ENCODE assay signal across 8 cellular contexts in genomic region chr2:64142817-64143153, GRCh38. TPM values are rescaled to one million over a fixed set of nuclear protein-coding genes. Genes with fewer than 3 reads are reported as not detected.
DNase-seq lines count a peak whose midpoint lies in the region; ATAC-seq and TF ChIP-seq lines count a peak whose summit lies in the region.

No MANE protein-coding gene starts in this region.

- H3K36me3 ChIP-seq in esophagus squamous epithelium (no peaks in the 10 kb centered on the region), rectal smooth muscle tissue (ENCODE audit: control insufficient read depth, insufficient read depth, low read length) (no peaks in the 10 kb centered on the region)

- TF ChIP-seq CTCF in GM12865 (IDR thresholded peaks at IDR 0.05; ENCODE audit: insufficient read depth, low read depth, low read length, missing control alignments) (no peak), esophagus squamous epithelium (IDR thresholded peaks at IDR 0.05) (no peak)

- no peak for DNase-seq in GM12865 (ENCODE audit: low read depth)
- DNase-seq in RKO (ENCODE audit: low spot score) = peak; percentile 38
- DNase-seq in esophagus squamous epithelium (lab: John Stamatoyannopoulos, UW) = no peak
- no peak for DNase-seq in germinal center (ENCODE audit: low spot score)
- no peak for DNase-seq in stimulated activated CD4-positive, alpha-beta T cell treated with anti-CD3 and anti-CD28 coated beads, Interleukin-4, amount 100 ng/mL, for 4 hours
- DNase-seq in AML-193 (lab: John Stamatoyannopoulos, UW) = no peak

- H3K4me1 ChIP-seq in esophagus squamous epithelium = peaks cover 9 to 55% (median 15%) of the 10 kb centered on the region in 3 donors
- peaks cover 11% of the 10 kb centered on the region for H3K4me1 ChIP-seq in rectal smooth muscle tissue (ENCODE audit: control insufficient read depth, insufficient read depth, low read length)

- no peaks in the 10 kb centered on the region for H3K9me3 ChIP-seq in esophagus squamous epithelium

- no peak for TF ChIP-seq POLR2A in esophagus squamous epithelium (IDR thresholded peaks at IDR 0.05)

- no peaks in the 10 kb centered on the region for H3K27me3 ChIP-seq in esophagus squamous epithelium
- no peaks in the 10 kb centered on the region for H3K27me3 ChIP-seq in rectal smooth muscle tissue (ENCODE audit: control insufficient read depth, insufficient read depth, low read length)

- no peak overlapping the region for H3K9ac ChIP-seq in rectal smooth muscle tissue (ENCODE audit: low read length)

- 3 to 7% methylated on average over 3 of the region's 3 CpGs for WGBS in esophagus squamous epithelium, 2 donors

- H3K27ac ChIP-seq in esophagus squamous epithelium (peak overlapping the region; percentile 99 to 100 (median 99)), rectal smooth muscle tissue (ENCODE audit: low read depth, low read length) (peak overlapping the region; percentile 98)

- H3K4me3 ChIP-seq in GM12865 (ENCODE audit: low read depth, low read length) (peak overlapping the region; percentile 98), esophagus squamous epithelium (peak overlapping the region; percentile 90 to 98 (median 97)), rectal smooth muscle tissue (ENCODE audit: low read length) (peak overlapping the region; percentile 92)

- intact Hi-C loops in esophagus squamous epithelium (cut with DNase I) = loop anchor here (10.0 kb wide), 2 partner anchors 62 to 182 kb away; no protein-coding TSS in a partner anchor

- no peak for ATAC-seq in HG03159 (IDR thresholded peaks at IDR 0.05; ENCODE audit: unreplicated experiment)

RNA-seq across cellular contexts. Expression of gene PELI1, which starts 1.4 kb away (rescaled TPM):
- total RNA-seq in esophagus squamous epithelium = 10 to 100 TPM; 23.7 to 40.4 (median 34.5) TPM
